ENCODE assay signal across 13 cellular contexts in the genomic region with DNA sequence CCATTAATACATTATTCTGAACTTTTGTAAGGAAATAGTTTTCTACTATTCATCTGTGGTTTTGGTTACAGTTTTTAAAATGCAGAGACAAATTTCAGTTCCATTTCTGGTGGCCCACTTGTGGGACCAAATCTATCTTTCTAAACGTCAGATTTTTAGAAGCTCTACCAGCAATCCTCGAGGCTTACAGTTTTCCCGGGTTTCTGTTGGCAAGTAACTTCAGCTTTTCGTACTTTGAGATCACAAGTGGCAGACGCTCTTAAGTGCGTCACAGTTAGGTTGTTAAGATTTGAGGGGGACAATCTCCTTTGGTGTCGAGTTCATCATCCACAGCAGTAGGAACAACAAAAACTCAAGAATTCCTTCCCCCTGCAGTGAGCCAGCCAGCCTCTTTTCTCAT.
DNase-seq lines count a peak whose midpoint lies in the region; ATAC-seq and TF ChIP-seq lines count a peak whose summit lies in the region.
"Had no signal": no experiment of that assay in that cellular context is flagged by ENCODE, and none has a peak within 500 bp of the region (broad histone marks: within the 10 kb centered on the region; RNA-seq: fewer than 3 reads in every experiment).

No MANE protein-coding gene starts in this region.

- H3K9me3 Mint-ChIP-seq in activated T-cell treated with anti-CD3 and anti-CD28 coated beads, Interleukin-2, amount 50 U/mL, for 72 hours: no peaks in the 10 kb centered on the region
- no peaks in the 10 kb centered on the region for H3K9me3 Mint-ChIP-seq in activated naive CD8-positive, alpha-beta T cell (ENCODE audit: low read depth)
- H3K9me3 Mint-ChIP-seq in stimulated activated naive CD8-positive, alpha-beta T cell treated with anti-CD3 and anti-CD28 coated beads, Interleukin-15, amount 100 ng/mL, for 72 hours: no peaks in the 10 kb centered on the region

- no peak for TF ChIP-seq CTCF in esophagus squamous epithelium (IDR thresholded peaks at IDR 0.05)

- H3K4me3 ChIP-seq in esophagus squamous epithelium (no peak overlapping the region), H7 (ENCODE audit: insufficient read depth, low read depth, low read length) (no peak overlapping the region)
- H3K4me3 ChIP-seq: lung, SJSA1, vagina had no signal

- 71 to 83% methylated on average over 7 of the region's 7 CpGs for WGBS in esophagus squamous epithelium, 2 donors

- H3K4me3 Mint-ChIP-seq in activated T-cell treated with anti-CD3 and anti-CD28 coated beads, Interleukin-2, amount 50 U/mL, for 72 hours: peak overlapping the region; percentile 52 to 66
- H3K4me3 Mint-ChIP-seq in activated naive CD8-positive, alpha-beta T cell: peak overlapping the region; percentile 3
- peak overlapping the region; percentile 66 to 73 for H3K4me3 Mint-ChIP-seq in stimulated activated naive CD8-positive, alpha-beta T cell treated with anti-CD3 and anti-CD28 coated beads, Interleukin-15, amount 100 ng/mL, for 72 hours

- H3K27me3 ChIP-seq in esophagus squamous epithelium: no peaks in the 10 kb centered on the region
- H3K27me3 ChIP-seq in H7 (ENCODE audit: control insufficient read depth, insufficient read depth, low read length): no peaks in the 10 kb centered on the region
- H3K27me3 ChIP-seq: SJSA1, vagina had no signal

- TF ChIP-seq POLR2A in esophagus squamous epithelium (IDR thresholded peaks at IDR 0.05): no peak

- peaks cover 2 to 15% of the 10 kb centered on the region in 2 donors for H3K36me3 Mint-ChIP-seq in activated T-cell treated with anti-CD3 and anti-CD28 coated beads, Interleukin-2, amount 50 U/mL, for 72 hours (ENCODE audit: insufficient read depth in 2 of 2)
- H3K36me3 Mint-ChIP-seq in activated naive CD8-positive, alpha-beta T cell: peaks cover 6% of the 10 kb centered on the region

- no peak for DNase-seq in activated T-cell treated with anti-CD3 and anti-CD28 coated beads, Interleukin-2, amount 50 U/mL, for 72 hours
- DNase-seq in activated T-cell treated with anti-CD3 and anti-CD28 coated beads, Interleukin-2, amount 50 U/mL, for 1 hour: no peak
- DNase-seq in stimulated activated naive CD8-positive, alpha-beta T cell treated with anti-CD3 and anti-CD28 coated beads, Interleukin-15, amount 100 ng/mL, for 72 hours: no peak
- DNase-seq in esophagus squamous epithelium (lab: John Stamatoyannopoulos, UW) (no peak), NCI-H2081 (lab: John Stamatoyannopoulos, UW) (no peak), H7 (no peak)
- DNase-seq: NCI-H1417 treated with DMSO at 0.1 percent for 48 hours had no signal

- H3K36me3 ChIP-seq in esophagus squamous epithelium (no peaks in the 10 kb centered on the region), H7 (replicated peaks; ENCODE audit: control insufficient read depth, insufficient read depth, low read length) (no peaks in the 10 kb centered on the region)
- H3K36me3 ChIP-seq: vagina had no signal

- ATAC-seq in activated T-cell treated with anti-CD3 and anti-CD28 coated beads, Interleukin-2, amount 50 U/mL, for 72 hours (replicated peaks in 1 of 2): no peak
- ATAC-seq in HG03108 (IDR thresholded peaks at IDR 0.05; ENCODE audit: unreplicated experiment): peak; percentile 25
- no peak for ATAC-seq in stimulated activated naive CD8-positive, alpha-beta T cell treated with anti-CD3 and anti-CD28 coated beads, Interleukin-15, amount 100 ng/mL, for 72 hours

- no peaks in the 10 kb centered on the region for H3K27me3 Mint-ChIP-seq in activated T-cell treated with anti-CD3 and anti-CD28 coated beads, Interleukin-2, amount 50 U/mL, for 72 hours (ENCODE audit: low read depth)
- H3K27me3 Mint-ChIP-seq in activated naive CD8-positive, alpha-beta T cell: no peaks in the 10 kb centered on the region
- no peaks in the 10 kb centered on the region for H3K27me3 Mint-ChIP-seq in stimulated activated naive CD8-positive, alpha-beta T cell treated with anti-CD3 and anti-CD28 coated beads, Interleukin-15, amount 100 ng/mL, for 72 hours

- no peak overlapping the region for H3K27ac ChIP-seq in esophagus squamous epithelium
- H3K27ac ChIP-seq: parathyroid adenoma, vagina had no signal

- H3K4me1 Mint-ChIP-seq in activated T-cell treated with anti-CD3 and anti-CD28 coated beads, Interleukin-2, amount 50 U/mL, for 72 hours (ENCODE audit: low read depth): peaks cover 86% of the 10 kb centered on the region
- H3K4me1 Mint-ChIP-seq in activated naive CD8-positive, alpha-beta T cell (ENCODE audit: low read depth): peaks cover 78% of the 10 kb centered on the region
- peaks cover 88% of the 10 kb centered on the region for H3K4me1 Mint-ChIP-seq in stimulated activated naive CD8-positive, alpha-beta T cell treated with anti-CD3 and anti-CD28 coated beads, Interleukin-15, amount 100 ng/mL, for 72 hours

- H3K4me1 ChIP-seq in esophagus squamous epithelium: peaks cover 7 to 81% (median 7%) of the 10 kb centered on the region in 3 donors

- intact Hi-C loops in esophagus squamous epithelium (cut with DNase I): no loop called here

- H3K9me3 ChIP-seq in esophagus squamous epithelium: no peaks in the 10 kb centered on the region
- H3K9me3 ChIP-seq: SJSA1, vagina had no signal

- H3K27ac Mint-ChIP-seq in activated T-cell treated with anti-CD3 and anti-CD28 coated beads, Interleukin-2, amount 50 U/mL, for 72 hours: no peak overlapping the region
- H3K27ac Mint-ChIP-seq in activated naive CD8-positive, alpha-beta T cell: peak overlapping the region; percentile 61
- peak overlapping the region in 1 of 2 donors; percentile 59 for H3K27ac Mint-ChIP-seq in stimulated activated naive CD8-positive, alpha-beta T cell treated with anti-CD3 and anti-CD28 coated beads, Interleukin-15, amount 100 ng/mL, for 72 hours

Comparison
In these comparisons a context has a peak if more than half of its experiments do, and no peak if none do; other contexts are left out.
1. H3K4me3 Mint-ChIP-seq: peak in every context shown above with its lines; median percentile 70 in stimulated activated naive CD8-positive, alpha-beta T cell treated with anti-CD3 and anti-CD28 coated beads, Interleukin-15, amount 100 ng/mL, for 72 hours; 59 in activated T-cell treated with anti-CD3 and anti-CD28 coated beads, Interleukin-2, amount 50 U/mL, for 72 hours; 3 in activated naive CD8-positive, alpha-beta T cell.